ENCODE assay signal across 1 cellular context in genomic region chr2:170531876-170532275, GRCh38.
TF ChIP-seq lines count a peak whose summit lies in the region.

No MANE protein-coding gene starts in this region.

TF ChIP-seq in GM12878, 131 proteins besides CTCF, POLR2A, EP300 and RAD21 (continued from another document):
- TF ChIP-seq REST (IDR thresholded peaks at IDR 0.05; ENCODE audit: low read depth, low read length) (no peak), IKZF1 (conservative IDR thresholded peaks at IDR 0.05) (peak; percentile 25; the same call in 1 of the 2 replicates), DPF2 (IDR thresholded peaks at IDR 0.05) (peak; percentile 30; the same call in 1 of the 2 replicates), ZNF592 (IDR thresholded peaks at IDR 0.05) (0 out of 2 replicates have a peak, but pooled peaks have one; percentile 11), MTA2 (IDR thresholded peaks at IDR 0.05; ENCODE audit: low read depth) (peak; percentile 81), ELK1 (IDR thresholded peaks at IDR 0.05; ENCODE audit: low read depth, low read length) (no peak), IRF4 (IDR thresholded peaks at IDR 0.05; ENCODE audit: low read depth, low read length) (no peak), E2F4 (IDR thresholded peaks at IDR 0.05; ENCODE audit: low read depth, low read length) (no peak), SPI1 (IDR thresholded peaks at IDR 0.05; ENCODE audit: borderline replicate concordance, insufficient read depth, low read depth, low read length) (no peak)
TF ChIP-seq in GM12878: peak in this region for 8.
